In the genomic region with DNA sequence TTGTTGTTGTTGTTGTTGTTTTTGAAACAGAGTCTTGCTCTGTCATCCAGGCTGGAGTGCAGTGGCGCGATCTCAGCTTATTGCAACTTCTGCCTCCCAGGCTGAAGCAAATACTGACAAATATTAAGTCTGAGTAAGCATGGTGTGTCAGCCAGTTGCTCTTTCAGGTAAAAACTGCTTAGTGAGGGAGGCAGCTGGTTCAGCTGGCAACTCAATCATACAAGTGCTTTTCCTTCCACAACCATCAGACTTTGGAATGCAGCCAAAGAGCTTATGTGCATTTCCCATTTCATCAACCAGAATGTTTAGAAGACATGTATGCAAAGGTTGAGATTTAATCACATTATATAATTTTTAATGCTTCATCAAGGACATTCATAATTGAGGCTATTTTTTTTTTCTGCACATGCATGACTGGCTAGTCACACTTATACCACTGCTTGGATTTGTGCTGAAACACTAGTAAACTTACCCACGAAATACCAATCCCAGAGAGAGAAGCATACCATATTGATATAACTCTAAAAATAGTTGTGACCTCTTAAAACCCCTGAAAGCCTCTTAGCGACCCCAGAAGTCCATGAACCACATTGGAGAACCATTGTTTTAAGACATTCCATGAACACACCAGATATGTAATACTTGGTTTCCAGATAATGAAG, we compare ENCODE assay signal across 8 cellular contexts. TPM values are rescaled to one million over a fixed set of nuclear protein-coding genes. Genes with fewer than 3 reads are reported as not detected.
A peak's percentile ranks its signal among the peaks of the same experiment; 100 is the strongest.
DNase-seq lines count a peak whose midpoint lies in the region; TF ChIP-seq lines count a peak whose summit lies in the region.

No MANE protein-coding gene starts in this region.

- BruUV-seq in MCF 10A (replicated peaks; lab: Mats Ljungman, UMichigan): no TSS peak

- DNase-seq in MCF 10A (ENCODE audit: unreplicated experiment) (peak; percentile 62), breast epithelium (ENCODE audit: low spot score in 2 of 2) (no peak), NCI-H82 (lab: John Stamatoyannopoulos, UW) (peak; percentile 81), fibroblast of villous mesenchyme (ENCODE audit: low read depth) (peak; percentile 27), ureter (ENCODE audit: low spot score) (peak; percentile 47), MG63 (no peak), NCI-H1694 treated with DMSO at 0.1 percent for 48 hours (lab: John Stamatoyannopoulos, UW) (no peak)
- DNase-seq in stimulated activated CD4-positive, alpha-beta T cell treated with anti-CD3 and anti-CD28 coated beads, Interleukin-15, amount 100 ng/mL, for 24 hours: no peak

- H3K27ac Mint-ChIP-seq in MCF 10A (ENCODE audit: low read depth, unreplicated experiment): no peak overlapping the region

- H3K4me3 ChIP-seq in breast epithelium (no peak overlapping the region), fibroblast of villous mesenchyme (ENCODE audit: low read depth, low read length) (no peak overlapping the region), MG63 (no peak overlapping the region)

- H3K36me3 ChIP-seq in breast epithelium (no peaks in the 10 kb centered on the region), MG63 (no peaks in the 10 kb centered on the region)

- intact Hi-C loops in MCF 10A (cut with micrococcal nuclease): no loop called here
- intact Hi-C loops in breast epithelium (cut with DNase I; ENCODE audit: low total_unique reads): no loop called here

- no peaks in the 10 kb centered on the region for H3K36me3 Mint-ChIP-seq in MCF 10A (ENCODE audit: insufficient read depth, unreplicated experiment)

- H3K9me3 ChIP-seq in breast epithelium: peaks cover 0 to 4% of the 10 kb centered on the region in 2 donors
- H3K9me3 ChIP-seq in MG63: no peaks in the 10 kb centered on the region

- TF ChIP-seq CTCF in MCF 10A (IDR thresholded peaks at IDR 0.05; ENCODE audit: unreplicated experiment): no peak
- TF ChIP-seq CTCF in breast epithelium (IDR thresholded peaks at IDR 0.05): no peak
- no peak for TF ChIP-seq CTCF in fibroblast of villous mesenchyme (IDR thresholded peaks at IDR 0.05; ENCODE audit: insufficient read depth, low read depth, low read length)

- H3K4me3 Mint-ChIP-seq in MCF 10A (ENCODE audit: unreplicated experiment): no peak overlapping the region

- POLR2A ChIA-PET in MCF 10A (lab: Yijun Ruan, JAX): interaction anchor here (0.6 to 1.6 kb wide), 12 partner anchors 8 to 455 kb away, joined by 3 to 8 read pairs (median 3); no protein-coding TSS in a partner anchor

- TF ChIP-seq POLR2A in breast epithelium (IDR thresholded peaks at IDR 0.05): no peak

- H3K27ac ChIP-seq in breast epithelium: no peak overlapping the region

- no peaks in the 10 kb centered on the region for H3K4me1 Mint-ChIP-seq in MCF 10A (ENCODE audit: insufficient read depth, unreplicated experiment)

- H3K27me3 ChIP-seq in breast epithelium: no peaks in the 10 kb centered on the region
- H3K27me3 ChIP-seq in MG63: no peaks in the 10 kb centered on the region

- CTCF ChIA-PET in MCF 10A (lab: Yijun Ruan, JAX): interaction anchor here (0.6 to 1.5 kb wide), 3 partner anchors 29 to 454 kb away, joined by 3 to 8 read pairs (median 5); no protein-coding TSS in a partner anchor

- peaks cover under 1% of the 10 kb centered on the region for H3K27me3 Mint-ChIP-seq in MCF 10A (ENCODE audit: insufficient read depth, unreplicated experiment)

- no peaks in the 10 kb centered on the region for H3K4me1 ChIP-seq in breast epithelium

- no peaks in the 10 kb centered on the region for H3K9me3 Mint-ChIP-seq in MCF 10A (ENCODE audit: unreplicated experiment)

RNA-seq across cellular contexts. Expression of a gene that starts 56.0 kb away (rescaled TPM):
- not detected in 2 replicates for total RNA-seq in MCF 10A (2022)
- total RNA-seq in breast epithelium: 1 to 10 TPM; 3.4 to 5.4 (median 4.9) TPM
- not detected in 2 replicates for total RNA-seq in fibroblast of villous mesenchyme
- 8.0 TPM for total RNA-seq in ureter
- total RNA-seq in MG63 (2014; rRNA removed; shearing (Covaris generic); ENCODE audit: low replicate concordance): not detected in 2 replicates

Comparison
In these comparisons a context has a peak if more than half of its experiments do, and no peak if none do; other contexts are left out.
1. DNase-seq: peak in MCF 10A (single experiment), NCI-H82 (single experiment), fibroblast of villous mesenchyme (single experiment) and ureter (single experiment); none in breast epithelium (0 of 2), MG63 (single experiment), stimulated activated CD4-positive, alpha-beta T cell treated with anti-CD3 and anti-CD28 coated beads, Interleukin-15, amount 100 ng/mL, for 24 hours (single experiment) and NCI-H1694 treated with DMSO at 0.1 percent for 48 hours (single experiment).